ENCODE assay signal across 2 cellular contexts in the genomic region with DNA sequence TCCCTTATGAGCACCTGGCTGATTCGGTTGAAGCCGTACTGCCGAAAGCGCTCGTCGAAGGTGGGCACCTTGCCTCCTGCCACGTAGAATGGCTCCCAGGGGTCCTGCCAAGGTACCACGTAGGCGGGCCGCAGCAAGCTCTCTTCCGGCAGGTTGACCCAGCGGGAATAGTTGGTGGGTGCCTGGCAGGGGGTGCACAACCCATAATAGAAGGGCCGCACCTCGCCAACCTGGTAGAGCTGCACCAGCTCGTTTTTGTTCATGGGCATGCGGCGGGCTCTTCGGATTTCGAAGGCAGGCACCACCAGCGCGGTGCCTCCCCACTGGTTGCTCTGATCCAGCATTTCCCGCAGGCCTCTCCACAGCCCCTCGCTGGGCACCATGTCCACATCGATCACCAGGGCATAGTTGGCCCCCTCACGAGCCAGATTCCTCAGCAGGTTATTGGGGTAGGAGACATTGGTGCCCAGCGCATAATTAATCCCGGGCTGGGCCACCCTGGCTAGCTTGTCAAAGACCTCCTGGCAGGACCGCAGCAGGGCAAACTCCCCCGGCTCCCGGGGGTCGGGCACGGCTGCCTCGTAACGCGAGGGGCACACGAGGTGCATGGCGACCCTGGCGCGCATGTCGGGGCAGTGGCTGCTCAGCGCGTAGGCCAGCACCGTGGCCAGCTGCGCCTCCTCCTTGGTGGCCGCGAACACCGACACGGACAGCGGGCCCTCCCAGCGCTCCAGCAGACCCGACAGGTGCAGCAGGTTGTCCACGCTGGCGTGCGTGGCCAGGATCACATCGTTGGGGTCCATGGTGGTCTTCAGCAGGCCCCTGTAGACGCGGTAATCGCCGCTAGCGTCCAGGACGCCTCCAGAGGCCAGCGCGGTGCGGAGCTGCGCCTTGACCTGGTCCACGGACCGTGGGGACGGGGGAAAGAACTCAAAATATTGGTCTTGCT.
TF ChIP-seq lines count a peak whose summit lies in the region.

No MANE protein-coding gene starts in this region.

TF ChIP-seq in WTC11, 78 proteins besides CTCF, POLR2A, EP300 and RAD21:
- TF ChIP-seq CREM (CRISPR knock-in tag; IDR thresholded peaks at IDR 0.05) (no peak), MAX (CRISPR knock-in tag; IDR thresholded peaks at IDR 0.05) (peak; percentile 64; the same call in 1 of the 2 replicates), ZNF219 (CRISPR knock-in tag; IDR thresholded peaks at IDR 0.05; ENCODE audit: borderline replicate concordance) (no peak), TCF7 (CRISPR knock-in tag; IDR thresholded peaks at IDR 0.05; ENCODE audit: low read depth) (peak; percentile 27; the same call in 1 of the 2 replicates), CBFB (CRISPR knock-in tag; IDR thresholded peaks at IDR 0.05; ENCODE audit: low read depth) (no peak), FOXK1 (CRISPR knock-in tag; IDR thresholded peaks at IDR 0.05) (0 out of 2 replicates have a peak, but pooled peaks have one; percentile 13), ZNF281 (CRISPR knock-in tag; IDR thresholded peaks at IDR 0.05) (0 out of 2 replicates have a peak, but pooled peaks have one; percentile 43), HMGXB4 (CRISPR knock-in tag; IDR thresholded peaks at IDR 0.05) (peak; percentile 54; the same call in 1 of the 2 replicates), ZNF423 (CRISPR knock-in tag; IDR thresholded peaks at IDR 0.05) (no peak), PREB (CRISPR knock-in tag; IDR thresholded peaks at IDR 0.05; ENCODE audit: borderline replicate concordance) (no peak), ETV6 (CRISPR knock-in tag; IDR thresholded peaks at IDR 0.05) (0 out of 2 replicates have a peak, but pooled peaks have one; percentile 8)

TF ChIP-seq in HepG2, 621 proteins besides CTCF, POLR2A, EP300 and RAD21 (continues in another document):
- TF ChIP-seq ZFY (CRISPR knock-in tag; IDR thresholded peaks at IDR 0.05) = 0 out of 2 replicates have a peak, but pooled peaks have one; percentile 60
- TF ChIP-seq ZNF773 (CRISPR knock-in tag; IDR thresholded peaks at IDR 0.05; ENCODE audit: borderline replicate concordance) = no peak
- no peak for TF ChIP-seq TAF15 (IDR thresholded peaks at IDR 0.05; ENCODE audit: low read depth, low read length, poor library complexity, severe bottlenecking)
- no peak for TF ChIP-seq SRSF1 (optimal IDR thresholded peaks at IDR 0.05; ENCODE audit: low read depth, low read length)
- TF ChIP-seq KLF9 (CRISPR knock-in tag; IDR thresholded peaks at IDR 0.05; ENCODE audit: low read depth) = no peak
- TF ChIP-seq ZNF44 (CRISPR knock-in tag; IDR thresholded peaks at IDR 0.05) = no peak
- TF ChIP-seq ZNF670 (CRISPR knock-in tag; IDR thresholded peaks at IDR 0.05; ENCODE audit: borderline replicate concordance) = 0 out of 2 replicates have a peak, but pooled peaks have one; percentile 48
- TF ChIP-seq, protein P1, sequence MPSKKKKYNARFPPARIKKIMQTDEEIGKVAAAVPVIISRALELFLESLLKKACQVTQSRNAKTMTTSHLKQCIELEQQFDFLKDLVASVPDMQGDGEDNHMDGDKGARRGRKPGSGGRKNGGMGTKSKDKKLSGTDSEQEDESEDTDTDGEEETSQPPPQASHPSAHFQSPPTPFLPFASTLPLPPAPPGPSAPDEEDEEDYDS (CRISPR knock-in tag; IDR thresholded peaks at IDR 0.05) = no peak
- peak; percentile 94; the same call in 1 of the 2 replicates for TF ChIP-seq ZNF572 (CRISPR knock-in tag; IDR thresholded peaks at IDR 0.05)
- no peak for TF ChIP-seq ZBTB8A (CRISPR knock-in tag; IDR thresholded peaks at IDR 0.05; ENCODE audit: borderline replicate concordance, low read depth)
- TF ChIP-seq ZNF563 (CRISPR knock-in tag; IDR thresholded peaks at IDR 0.05) = 0 out of 2 replicates have a peak, but pooled peaks have one; percentile 15
- peak; percentile 43; the same call in 1 of the 2 replicates for TF ChIP-seq ZNF431 (CRISPR knock-in tag; IDR thresholded peaks at IDR 0.05; ENCODE audit: borderline replicate concordance, low read depth)
- TF ChIP-seq ONECUT2 (CRISPR knock-in tag; IDR thresholded peaks at IDR 0.05) = no peak
- TF ChIP-seq ZNF232 (CRISPR knock-in tag; IDR thresholded peaks at IDR 0.05; ENCODE audit: borderline replicate concordance) = no peak
- TF ChIP-seq PPARG (CRISPR knock-in tag; conservative IDR thresholded peaks at IDR 0.05) = no peak
- TF ChIP-seq ZMYM3 (CRISPR knock-in tag; IDR thresholded peaks at IDR 0.05) = no peak
- no peak for TF ChIP-seq GATAD2A (CRISPR knock-in tag; IDR thresholded peaks at IDR 0.05)
- TF ChIP-seq PITX1 (CRISPR knock-in tag; IDR thresholded peaks at IDR 0.05) = peak; percentile 40; the same call in 1 of the 2 replicates
- TF ChIP-seq MYC (CRISPR knock-in tag; IDR thresholded peaks at IDR 0.05; ENCODE audit: borderline replicate concordance) = peak; percentile 67
- no peak for TF ChIP-seq RORA (CRISPR knock-in tag; IDR thresholded peaks at IDR 0.05)
- peak; percentile 90 for TF ChIP-seq ZBTB38 (CRISPR knock-in tag; IDR thresholded peaks at IDR 0.05)
- TF ChIP-seq GATAD1 (CRISPR knock-in tag; IDR thresholded peaks at IDR 0.05) = peak; percentile 51; the same call in 1 of the 2 replicates
- peak; percentile 28; the same call in 1 of the 2 replicates for TF ChIP-seq MAFG (CRISPR knock-in tag; IDR thresholded peaks at IDR 0.05)
- TF ChIP-seq, protein P2, sequence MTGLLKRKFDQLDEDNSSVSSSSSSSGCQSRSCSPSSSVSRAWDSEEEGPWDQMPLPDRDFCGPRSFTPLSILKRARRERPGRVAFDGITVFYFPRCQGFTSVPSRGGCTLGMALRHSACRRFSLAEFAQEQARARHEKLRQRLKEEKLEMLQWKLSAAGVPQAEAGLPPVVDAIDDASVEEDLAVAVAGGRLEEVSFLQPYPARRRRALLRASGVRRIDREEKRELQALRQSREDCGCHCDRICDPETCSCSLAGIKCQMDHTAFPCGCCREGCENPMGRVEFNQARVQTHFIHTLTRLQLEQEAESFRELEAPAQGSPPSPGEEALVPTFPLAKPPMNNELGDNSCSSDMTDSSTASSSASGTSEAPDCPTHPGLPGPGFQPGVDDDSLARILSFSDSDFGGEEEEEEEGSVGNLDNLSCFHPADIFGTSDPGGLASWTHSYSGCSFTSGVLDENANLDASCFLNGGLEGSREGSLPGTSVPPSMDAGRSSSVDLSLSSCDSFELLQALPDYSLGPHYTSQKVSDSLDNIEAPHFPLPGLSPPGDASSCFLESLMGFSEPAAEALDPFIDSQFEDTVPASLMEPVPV (CRISPR knock-in tag; IDR thresholded peaks at IDR 0.05) = peak; percentile 8; the same call in 1 of the 2 replicates
- TF ChIP-seq SP4 (CRISPR knock-in tag; IDR thresholded peaks at IDR 0.05) = 0 out of 2 replicates have a peak, but pooled peaks have one; percentile 3
- peak; percentile 69 for TF ChIP-seq HNF1B (CRISPR knock-in tag; IDR thresholded peaks at IDR 0.05)
- TF ChIP-seq, protein P3, sequence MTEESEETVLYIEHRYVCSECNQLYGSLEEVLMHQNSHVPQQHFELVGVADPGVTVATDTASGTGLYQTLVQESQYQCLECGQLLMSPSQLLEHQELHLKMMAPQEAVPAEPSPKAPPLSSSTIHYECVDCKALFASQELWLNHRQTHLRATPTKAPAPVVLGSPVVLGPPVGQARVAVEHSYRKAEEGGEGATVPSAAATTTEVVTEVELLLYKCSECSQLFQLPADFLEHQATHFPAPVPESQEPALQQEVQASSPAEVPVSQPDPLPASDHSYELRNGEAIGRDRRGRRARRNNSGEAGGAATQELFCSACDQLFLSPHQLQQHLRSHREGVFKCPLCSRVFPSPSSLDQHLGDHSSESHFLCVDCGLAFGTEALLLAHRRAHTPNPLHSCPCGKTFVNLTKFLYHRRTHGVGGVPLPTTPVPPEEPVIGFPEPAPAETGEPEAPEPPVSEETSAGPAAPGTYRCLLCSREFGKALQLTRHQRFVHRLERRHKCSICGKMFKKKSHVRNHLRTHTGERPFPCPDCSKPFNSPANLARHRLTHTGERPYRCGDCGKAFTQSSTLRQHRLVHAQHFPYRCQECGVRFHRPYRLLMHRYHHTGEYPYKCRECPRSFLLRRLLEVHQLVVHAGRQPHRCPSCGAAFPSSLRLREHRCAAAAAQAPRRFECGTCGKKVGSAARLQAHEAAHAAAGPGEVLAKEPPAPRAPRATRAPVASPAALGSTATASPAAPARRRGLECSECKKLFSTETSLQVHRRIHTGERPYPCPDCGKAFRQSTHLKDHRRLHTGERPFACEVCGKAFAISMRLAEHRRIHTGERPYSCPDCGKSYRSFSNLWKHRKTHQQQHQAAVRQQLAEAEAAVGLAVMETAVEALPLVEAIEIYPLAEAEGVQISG (CRISPR knock-in tag; IDR thresholded peaks at IDR 0.05) = peak; percentile 21; the same call in 1 of the 2 replicates
- TF ChIP-seq NFIC (IDR thresholded peaks at IDR 0.05; ENCODE audit: low read length) = no peak
- TF ChIP-seq ZSCAN25 (CRISPR knock-in tag; IDR thresholded peaks at IDR 0.05) = no peak
- TF ChIP-seq ZNF589 (CRISPR knock-in tag; conservative IDR thresholded peaks at IDR 0.05) = no peak
- no peak for TF ChIP-seq MIER2 (CRISPR knock-in tag; IDR thresholded peaks at IDR 0.05)
- no peak; the same call in 1 of the 2 replicates for TF ChIP-seq ZNF776 (CRISPR knock-in tag; IDR thresholded peaks at IDR 0.05)
- TF ChIP-seq ZNF329 (CRISPR knock-in tag; IDR thresholded peaks at IDR 0.05; ENCODE audit: low read depth) = no peak
- no peak for TF ChIP-seq ZNF143 (CRISPR knock-in tag; IDR thresholded peaks at IDR 0.05)
- no peak for TF ChIP-seq JUND (CRISPR knock-in tag; IDR thresholded peaks at IDR 0.05)
- TF ChIP-seq ZNF790 (CRISPR knock-in tag; IDR thresholded peaks at IDR 0.05; ENCODE audit: borderline replicate concordance) = 0 out of 2 replicates have a peak, but pooled peaks have one; percentile 45
- peak; percentile 81 for TF ChIP-seq ZNF800 (CRISPR knock-in tag; IDR thresholded peaks at IDR 0.05)
- no peak for TF ChIP-seq ZNF121 (CRISPR knock-in tag; IDR thresholded peaks at IDR 0.05)
- peak; percentile 38; the same call in 1 of the 2 replicates for TF ChIP-seq HOXA3 (CRISPR knock-in tag; IDR thresholded peaks at IDR 0.05)
- 0 out of 2 replicates have a peak, but pooled peaks have one; percentile 45 for TF ChIP-seq ZNF558 (CRISPR knock-in tag; IDR thresholded peaks at IDR 0.05; ENCODE audit: borderline replicate concordance)
- TF ChIP-seq SALL2 (CRISPR knock-in tag; IDR thresholded peaks at IDR 0.05) = 0 out of 2 replicates have a peak, but pooled peaks have one; percentile 37
- no peak for TF ChIP-seq ARNT2 (CRISPR knock-in tag; IDR thresholded peaks at IDR 0.05; ENCODE audit: low read depth)
- TF ChIP-seq, protein P4, sequence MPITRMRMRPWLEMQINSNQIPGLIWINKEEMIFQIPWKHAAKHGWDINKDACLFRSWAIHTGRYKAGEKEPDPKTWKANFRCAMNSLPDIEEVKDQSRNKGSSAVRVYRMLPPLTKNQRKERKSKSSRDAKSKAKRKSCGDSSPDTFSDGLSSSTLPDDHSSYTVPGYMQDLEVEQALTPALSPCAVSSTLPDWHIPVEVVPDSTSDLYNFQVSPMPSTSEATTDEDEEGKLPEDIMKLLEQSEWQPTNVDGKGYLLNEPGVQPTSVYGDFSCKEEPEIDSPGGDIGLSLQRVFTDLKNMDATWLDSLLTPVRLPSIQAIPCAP (CRISPR knock-in tag; IDR thresholded peaks at IDR 0.05; ENCODE audit: low read depth) = no peak
- peak; percentile 60 for TF ChIP-seq HDAC1 (CRISPR knock-in tag; IDR thresholded peaks at IDR 0.05)
- peak; percentile 59; the same call in 1 of the 2 replicates for TF ChIP-seq ZSCAN31 (CRISPR knock-in tag; IDR thresholded peaks at IDR 0.05; ENCODE audit: low read depth)
- TF ChIP-seq ZNF224 (CRISPR knock-in tag; IDR thresholded peaks at IDR 0.05) = no peak
- TF ChIP-seq PRPF4 (IDR thresholded peaks at IDR 0.05; ENCODE audit: low read depth, low read length, poor library complexity, severe bottlenecking) = peak; percentile 65
- TF ChIP-seq SMAD9 (CRISPR knock-in tag; IDR thresholded peaks at IDR 0.05) = peak; percentile 67; the same call in 1 of the 2 replicates
- TF ChIP-seq YEATS4 (CRISPR knock-in tag; IDR thresholded peaks at IDR 0.05; ENCODE audit: borderline replicate concordance) = peak; percentile 21
- peak; percentile 40; the same call in 1 of the 2 replicates for TF ChIP-seq KMT2A (CRISPR knock-in tag; IDR thresholded peaks at IDR 0.05)
- TF ChIP-seq SYNCRIP (IDR thresholded peaks at IDR 0.05; ENCODE audit: insufficient read depth, low read depth, low read length) = no peak
- TF ChIP-seq KLF6 (CRISPR knock-in tag; IDR thresholded peaks at IDR 0.05) = 0 out of 2 replicates have a peak, but pooled peaks have one; percentile 48
- TF ChIP-seq NR2F6 (IDR thresholded peaks at IDR 0.05) = no peak
- TF ChIP-seq NR2F6 (CRISPR knock-in tag; IDR thresholded peaks at IDR 0.05) = no peak
- peak; percentile 70 for TF ChIP-seq KDM2A (CRISPR knock-in tag; IDR thresholded peaks at IDR 0.05; ENCODE audit: borderline replicate concordance, low read depth)
- no peak for TF ChIP-seq RAD51 (IDR thresholded peaks at IDR 0.05; ENCODE audit: borderline replicate concordance)
